In genomic region chr4:113065629-113066028, GRCh38 we compare ENCODE assay signal across 33 cellular contexts.
"Had no signal": no experiment of that assay in that cellular context is flagged by ENCODE, and none has a peak within 500 bp of the region (broad histone marks: within the 10 kb centered on the region; RNA-seq: fewer than 3 reads in every experiment).

No MANE protein-coding gene starts in this region.

- H3K4me2 ChIP-seq: hepatocyte had no signal

- H3K9me3 ChIP-seq: ascending aorta, colonic mucosa, gastrocnemius medialis, lower lobe of right lung, right atrium auricular region, stomach, suprapubic skin, tibial artery, upper lobe of right lung had no signal

- H3K4me1 ChIP-seq: ascending aorta, colonic mucosa, lower lobe of right lung, right atrium auricular region, stomach, suprapubic skin, tibial artery, upper lobe of right lung had no signal

- H3K79me2 ChIP-seq: hepatocyte had no signal

- H3K36me3 ChIP-seq: ascending aorta, cardiac muscle cell, colonic mucosa, gastrocnemius medialis, lower lobe of right lung, right atrium auricular region, stomach, suprapubic skin, tibial artery, upper lobe of right lung, WERI-Rb-1 had no signal

- H3K9me3 Mint-ChIP-seq: activated CD4-positive, alpha-beta memory T cell treated with anti-CD3 and anti-CD28 coated beads for 36 hours; activated CD4-positive, alpha-beta T cell treated with anti-CD3 and anti-CD28 coated beads, Interleukin-2, amount 10 ng/mL, durations not matched to agents 24 days and 14 days; activated naive CD4-positive, alpha-beta T cell treated with anti-CD3 and anti-CD28 coated beads for 36 hours; brain; stimulated activated naive B cell treated with anti-CD40 and anti-IgM and Interleukin-4, amounts not matched to agents 10 μg/mL and 1 μg/mL and 100 μg/mL, for 72 hours had no signal

- H3K4me3 Mint-ChIP-seq: activated CD4-positive, alpha-beta memory T cell treated with anti-CD3 and anti-CD28 coated beads for 36 hours; activated CD4-positive, alpha-beta T cell treated with anti-CD3 and anti-CD28 coated beads, Interleukin-2, amount 10 ng/mL, durations not matched to agents 24 days and 14 days; activated naive CD4-positive, alpha-beta T cell treated with anti-CD3 and anti-CD28 coated beads for 36 hours; activated naive CD8-positive, alpha-beta T cell treated with anti-CD3 and anti-CD28 coated beads for 36 hours; activated T-helper 1 cell treated with anti-CD3 and anti-CD28 coated beads, Interleukin-12 subunit alpha, Interleukin-12 subunit beta, Interleukin-2, Interleukin-4 antibody, amounts not matched to agents 30 ng/mL and 10 ng/mL and 1 ng/mL, durations not matched to agents 14 hours and 24 hours and 36 hours; brain; natural killer cell; stimulated activated naive B cell treated with anti-CD40 and anti-IgM and Interleukin-4, amounts not matched to agents 10 μg/mL and 1 μg/mL and 100 μg/mL, for 72 hours had no signal

- H3K27ac Mint-ChIP-seq: activated CD4-positive, alpha-beta memory T cell treated with anti-CD3 and anti-CD28 coated beads for 36 hours; activated CD4-positive, alpha-beta T cell treated with anti-CD3 and anti-CD28 coated beads, Interleukin-2, amount 10 ng/mL, durations not matched to agents 24 days and 14 days; activated naive CD4-positive, alpha-beta T cell treated with anti-CD3 and anti-CD28 coated beads for 36 hours; activated naive CD8-positive, alpha-beta T cell treated with anti-CD3 and anti-CD28 coated beads for 36 hours; activated T-helper 1 cell treated with anti-CD3 and anti-CD28 coated beads, Interleukin-12 subunit alpha, Interleukin-12 subunit beta, Interleukin-2, Interleukin-4 antibody, amounts not matched to agents 30 ng/mL and 10 ng/mL and 1 ng/mL, durations not matched to agents 14 hours and 24 hours and 36 hours; natural killer cell; stimulated activated naive B cell treated with anti-CD40 and anti-IgM and Interleukin-4, amounts not matched to agents 10 μg/mL and 1 μg/mL and 100 μg/mL, for 72 hours had no signal

- H3K27ac ChIP-seq: ascending aorta, cardiac muscle cell, colonic mucosa, gastrocnemius medialis, hepatocyte, lower lobe of right lung, right atrium auricular region, stomach, suprapubic skin, tibial artery, upper lobe of right lung, WERI-Rb-1 had no signal

- ATAC-seq: gastrocnemius medialis; left colon; lower lobe of right lung; natural killer cell; stimulated activated naive B cell treated with anti-CD40 and anti-IgM and Interleukin-4, amounts not matched to agents 10 μg/mL and 1 μg/mL and 100 μg/mL, for 72 hours; upper lobe of right lung had no signal

- H3K27me3 ChIP-seq: ascending aorta, cardiac muscle cell, colonic mucosa, gastrocnemius medialis, hepatocyte, right atrium auricular region, suprapubic skin, tibial artery, upper lobe of right lung had no signal

- H2AFZ ChIP-seq: hepatocyte had no signal

- H3K4me3 ChIP-seq: ascending aorta, cardiac muscle cell, colonic mucosa, gastrocnemius medialis, hepatocyte, lower lobe of right lung, right atrium auricular region, stomach, suprapubic skin, tibial artery, upper lobe of right lung had no signal

- H3K27me3 Mint-ChIP-seq: activated naive CD8-positive, alpha-beta T cell treated with anti-CD3 and anti-CD28 coated beads for 36 hours; stimulated activated naive B cell treated with anti-CD40 and anti-IgM and Interleukin-4, amounts not matched to agents 10 μg/mL and 1 μg/mL and 100 μg/mL, for 72 hours had no signal

- H3K36me3 Mint-ChIP-seq: activated CD4-positive, alpha-beta memory T cell treated with anti-CD3 and anti-CD28 coated beads for 36 hours; activated naive CD8-positive, alpha-beta T cell treated with anti-CD3 and anti-CD28 coated beads for 36 hours; natural killer cell; stimulated activated naive B cell treated with anti-CD40 and anti-IgM and Interleukin-4, amounts not matched to agents 10 μg/mL and 1 μg/mL and 100 μg/mL, for 72 hours had no signal

- DNase-seq: activated CD4-positive, alpha-beta memory T cell treated with anti-CD3 and anti-CD28 coated beads for 36 hours; activated CD4-positive, alpha-beta T cell treated with anti-CD3 and anti-CD28 coated beads, Interleukin-2, amount 10 ng/mL, durations not matched to agents 24 days and 14 days; activated CD4-positive, CD25-positive, alpha-beta regulatory T cell treated with anti-CD3 and anti-CD28 coated beads, Interleukin-2, amount 50 U/mL, for 72 hours; activated CD8-positive, alpha-beta memory T cell treated with anti-CD3 and anti-CD28 coated beads, Interleukin-2, amount 50 U/mL, for 4 hours; activated effector memory CD4-positive, alpha-beta T cell treated with anti-CD3 and anti-CD28 coated beads, Interleukin-2, amount 50 U/mL, for 16 hours; activated naive CD4-positive, alpha-beta T cell treated with anti-CD3 and anti-CD28 coated beads for 36 hours; activated naive CD8-positive, alpha-beta T cell treated with anti-CD3 and anti-CD28 coated beads for 36 hours; activated T-cell treated with anti-CD3 and anti-CD28 coated beads, Interleukin-2, amount 50 U/mL, for 1 hour; cerebellar nuclear complex; colonic mucosa; effector memory CD4-positive, alpha-beta T cell; erythroblast; gastrocnemius medialis; kidney; left colon; lower lobe of right lung; mesenchymal stem cell; natural killer cell; stimulated activated CD4-positive, alpha-beta T cell treated with anti-CD3 and anti-CD28 coated beads, Interleukin-15, amount 100 ng/mL, for 24 hours; stimulated activated CD4-positive, alpha-beta T cell treated with anti-CD3 and anti-CD28 coated beads, Interleukin-2, amount 100 ng/mL, for 24 hours; stimulated activated naive B cell treated with anti-CD40 and anti-IgM and Interleukin-4, amounts not matched to agents 10 μg/mL and 1 μg/mL and 100 μg/mL, for 72 hours; stomach; T-helper 9 cell; tibial artery; upper lobe of right lung; WERI-Rb-1 had no signal

- H3K4me1 Mint-ChIP-seq: activated CD4-positive, alpha-beta T cell treated with anti-CD3 and anti-CD28 coated beads, Interleukin-2, amount 10 ng/mL, durations not matched to agents 24 days and 14 days; activated naive CD8-positive, alpha-beta T cell treated with anti-CD3 and anti-CD28 coated beads for 36 hours; natural killer cell; stimulated activated naive B cell treated with anti-CD40 and anti-IgM and Interleukin-4, amounts not matched to agents 10 μg/mL and 1 μg/mL and 100 μg/mL, for 72 hours had no signal
